ENCODE assay signal across 13 cellular contexts in genomic region chr20:33791540-33791939, GRCh38. TPM values are rescaled to one million over a fixed set of nuclear protein-coding genes. Genes with fewer than 3 reads are reported as not detected.
DNase-seq lines count a peak whose midpoint lies in the region; ATAC-seq and TF ChIP-seq lines count a peak whose summit lies in the region.
"Had no signal": no experiment of that assay in that cellular context is flagged by ENCODE, and none has a peak within 500 bp of the region (broad histone marks: within the 10 kb centered on the region; RNA-seq: fewer than 3 reads in every experiment).

No MANE protein-coding gene starts in this region.

- H2AK5ac ChIP-seq in IMR-90 (ENCODE audit: low read depth, low read length), result peak overlapping the region; percentile 17; the same call in 1 of the 2 replicates

- H3K27ac Mint-ChIP-seq in WTC11, result no peak overlapping the region
- H3K27ac Mint-ChIP-seq: CD4-positive, CD25-positive, alpha-beta regulatory T cell had no signal

- H2AFZ ChIP-seq in IMR-90 (replicated peaks; ENCODE audit: low read length, poor library complexity), result no peak overlapping the region
- H2AFZ ChIP-seq: GM23248 had no signal

- CTCF ChIA-PET in IMR-90 (lab: Yijun Ruan, JAX), result interaction anchor here (1.0 to 1.7 kb wide), 3 partner anchors 10 to 44 kb away, joined by 3 to 7 read pairs (median 5); partner anchors contain the start of gene CHMP4B
- CTCF ChIA-PET in Panc1 (lab: Charles Lee), result interaction anchor here (0.5 to 0.9 kb wide), 2 partner anchors 52 to 123 kb away, joined by 3 to 5 read pairs; no protein-coding TSS in a partner anchor
- CTCF ChIA-PET in WTC11 (lab: Charles Lee), result interaction anchor here (0.5 to 4.8 kb wide), 29 partner anchors 8 to 281 kb away, joined by 3 to 31 read pairs (median 4); partner anchors contain the start of genes CHMP4B, PXMP4 and RALY

- no peak overlapping the region for H3K14ac ChIP-seq in IMR-90 (replicated peaks; ENCODE audit: low read depth, low read length)

- no peak overlapping the region for H2BK20ac ChIP-seq in IMR-90 (ENCODE audit: low read depth, low read length)

- H2BK120ac ChIP-seq in IMR-90 (ENCODE audit: low read depth, low read length), result no peak overlapping the region

- H3K56ac ChIP-seq in IMR-90 (ENCODE audit: extremely low read depth, insufficient read depth, low read length), result no peak overlapping the region

- H3K4me1 ChIP-seq in IMR-90 (ENCODE audit: control insufficient read depth, insufficient read depth, low read length) (peaks cover 10% of the 10 kb centered on the region), Panc1 (ENCODE audit: control insufficient read depth, insufficient read depth, low read length) (peaks cover 24% of the 10 kb centered on the region), muscle layer of colon (ENCODE audit: insufficient read depth, low read length) (peaks cover 56% of the 10 kb centered on the region), stomach smooth muscle (ENCODE audit: control insufficient read depth, insufficient read depth, low read length) (peaks cover 52% of the 10 kb centered on the region)

- DNase-seq in IMR-90 (no peak), Panc1 (ENCODE audit: low read depth, low spot score) (no peak), NCI-H748 treated with DMSO at 0.1 percent for 48 hours (lab: John Stamatoyannopoulos, UW) (no peak), EL (no peak), WTC11 (ENCODE audit: low spot score) (no peak)
- DNase-seq: COR-L47, DMS 273 treated with DMSO at 0.1 percent for 48 hours had no signal

- intact Hi-C loops in IMR-90 (cut with micrococcal nuclease) (no loop called here), Panc1 (cut with micrococcal nuclease; ENCODE audit: unreplicated experiment) (no loop called here)

- H2BK15ac ChIP-seq in IMR-90 (ENCODE audit: low read depth, low read length), result no peak overlapping the region

- TF ChIP-seq POLR2A in IMR-90 (IDR thresholded peaks at IDR 0.05; ENCODE audit: low read depth, low read length), result no peak

- no peak overlapping the region for H2AK9ac ChIP-seq in IMR-90 (replicated peaks; ENCODE audit: low read depth, low read length, poor library complexity)

- H3K4me3 Mint-ChIP-seq in WTC11, result no peak overlapping the region
- H3K4me3 Mint-ChIP-seq: CD8-positive, alpha-beta memory T cell had no signal

- H3K18ac ChIP-seq in IMR-90 (ENCODE audit: low read depth, low read length), result no peak overlapping the region

- H4K91ac ChIP-seq in IMR-90 (ENCODE audit: insufficient read depth, low read depth, low read length), result no peak overlapping the region

- H3K79me1 ChIP-seq in IMR-90 (ENCODE audit: low read depth in 1 of 2, low read length in 2 of 2), result no peaks in the 10 kb centered on the region; a peak in 1 of 4 replicates

- no peak overlapping the region for H3K4me2 ChIP-seq in IMR-90 (ENCODE audit: low read depth, low read length)

- WGBS in IMR-90 (ENCODE audit: extremely low coverage in 2 of 2, insufficient read length in 1 of 2), 2 experiments, result 90% methylated on average over 4 of the region's 9 CpGs; no CpG with 5 or more reads in 1 of the 2 experiments

- TF ChIP-seq CTCF in IMR-90 (conservative IDR thresholded peaks at IDR 0.05; ENCODE audit: low read depth, low read length) (no peak), Panc1 (IDR thresholded peaks at IDR 0.05) (no peak), WTC11 (IDR thresholded peaks at IDR 0.05) (no peak)

- POLR2A ChIA-PET in IMR-90 (lab: Charles Lee; ENCODE audit: unreplicated experiment) (interaction anchor here (0.6 kb wide), 1 partner anchor 22 kb away, joined by 3 read pairs; no protein-coding TSS in a partner anchor), Panc1 (lab: Charles Lee) (interaction anchor here (0.7 kb wide), 1 partner anchor 202 kb away, joined by 3 read pairs; no protein-coding TSS in a partner anchor), WTC11 (lab: Charles Lee) (interaction anchor here (1.5 kb wide), 1 partner anchor 19 kb away, joined by 5 read pairs; the partner anchor contains the start of gene CHMP4B)

- H3K9me3 ChIP-seq in IMR-90 (ENCODE audit: control insufficient read depth, insufficient read depth, low read length) (no peaks in the 10 kb centered on the region), Panc1 (ENCODE audit: control insufficient read depth, insufficient read depth, low read depth, low read length) (no peaks in the 10 kb centered on the region), muscle layer of colon (ENCODE audit: low read length) (no peaks in the 10 kb centered on the region), stomach smooth muscle (ENCODE audit: control insufficient read depth in 2 of 2, low read length in 2 of 2) (no peaks in the 10 kb centered on the region)
- H3K9me3 ChIP-seq: BE2C had no signal

- H3K9me1 ChIP-seq in IMR-90 (ENCODE audit: insufficient read depth, low read length), result no peaks in the 10 kb centered on the region

- peaks cover 14% of the 10 kb centered on the region; the same call in 1 of the 2 replicates for H4K20me1 ChIP-seq in IMR-90 (ENCODE audit: insufficient read depth, low read length)

- no peak overlapping the region for H3K23ac ChIP-seq in IMR-90 (ENCODE audit: low read depth, low read length)

- H2BK5ac ChIP-seq in IMR-90 (ENCODE audit: low read depth, low read length, poor library complexity, severe bottlenecking), result no peak overlapping the region

- H3K4ac ChIP-seq in IMR-90 (ENCODE audit: low read depth, low read length), result no peak overlapping the region

- no peak overlapping the region for H3K27ac ChIP-seq in IMR-90 (ENCODE audit: insufficient read depth, low read length)
- H3K27ac ChIP-seq in Panc1 (ENCODE audit: low read length), result no peak overlapping the region
- peak overlapping the region; percentile 3 for H3K27ac ChIP-seq in muscle layer of colon (ENCODE audit: low read depth, low read length)
- H3K27ac ChIP-seq in stomach smooth muscle (ENCODE audit: low read length), result peak overlapping the region; percentile 94
- H3K27ac ChIP-seq: GM23248 had no signal

- H3K27me3 ChIP-seq in IMR-90 (ENCODE audit: control insufficient read depth, insufficient read depth, low read length) (no peaks in the 10 kb centered on the region), Panc1 (ENCODE audit: control insufficient read depth, insufficient read depth, low read length) (no peaks in the 10 kb centered on the region), muscle layer of colon (ENCODE audit: control insufficient read depth in 1 of 2, insufficient read depth in 2 of 2, low read length in 2 of 2) (no peaks in the 10 kb centered on the region), stomach smooth muscle (ENCODE audit: control insufficient read depth in 1 of 2, insufficient read depth in 2 of 2, low read length in 2 of 2) (no peaks in the 10 kb centered on the region)
- H3K27me3 ChIP-seq: BE2C had no signal

- dilution Hi-C loops in IMR-90 (cut with HindIII; ENCODE audit: low sequenced_read_pairs, unreplicated experiment), result no loop called here

- H3K4me1 Mint-ChIP-seq in WTC11, result peaks cover 8% of the 10 kb centered on the region

- H4K8ac ChIP-seq in IMR-90 (ENCODE audit: low read depth in 2 of 2, low read length in 2 of 2), result no peak overlapping the region

- BruUV-seq in IMR-90 (replicated peaks; lab: Mats Ljungman, UMichigan) (no TSS peak), Panc1 (replicated peaks; lab: Mats Ljungman, UMichigan) (no TSS peak)

- ATAC-seq in IMR-90 (ENCODE audit: low read depth), result no peak
- peak; percentile 14; the same call in 1 of the 2 replicates for ATAC-seq in Panc1
- ATAC-seq in WTC11, result no peak

- no peaks in the 10 kb centered on the region for H3K9me3 Mint-ChIP-seq in WTC11
- H3K9me3 Mint-ChIP-seq: CD4-positive, CD25-positive, alpha-beta regulatory T cell; CD8-positive, alpha-beta memory T cell had no signal

- no peak for TF ChIP-seq RAD21 in IMR-90 (IDR thresholded peaks at IDR 0.05; ENCODE audit: low read length)

- H3K4me3 ChIP-seq in IMR-90 (ENCODE audit: insufficient read depth, low read depth, low read length) (no peak overlapping the region), Panc1 (ENCODE audit: low read depth in 2 of 2, low read length in 2 of 2) (no peak overlapping the region), muscle layer of colon (ENCODE audit: low read depth in 1 of 2, low read length in 2 of 2) (no peak overlapping the region), stomach smooth muscle (ENCODE audit: low read length in 2 of 2) (no peak overlapping the region)
- H3K4me3 ChIP-seq: GM23248 had no signal

- no peaks in the 10 kb centered on the region for H3K36me3 Mint-ChIP-seq in WTC11

- H3K36me3 ChIP-seq in IMR-90 (ENCODE audit: control insufficient read depth, insufficient read depth, low read length) (peaks cover 1% of the 10 kb centered on the region; the same call in 1 of the 2 replicates), Panc1 (ENCODE audit: control insufficient read depth, insufficient read depth, low read length) (no peaks in the 10 kb centered on the region), muscle layer of colon (ENCODE audit: insufficient read depth, low read length) (no peaks in the 10 kb centered on the region), stomach smooth muscle (ENCODE audit: control insufficient read depth in 2 of 2, insufficient read depth in 2 of 2, low read length in 2 of 2) (peaks cover 0 to 2% of the 10 kb centered on the region in 2 donors)
- H3K36me3 ChIP-seq: BE2C had no signal

- H3K27me3 Mint-ChIP-seq in WTC11 (ENCODE audit: low read depth), result no peaks in the 10 kb centered on the region
- H3K27me3 Mint-ChIP-seq: CD4-positive, CD25-positive, alpha-beta regulatory T cell; CD8-positive, alpha-beta memory T cell had no signal

- no peak overlapping the region for H3K9ac ChIP-seq in IMR-90 (ENCODE audit: low read depth, low read length)
- H3K9ac ChIP-seq in muscle layer of colon (ENCODE audit: low read length), result no peak overlapping the region
- no peak overlapping the region for H3K9ac ChIP-seq in stomach smooth muscle (ENCODE audit: low read length in 2 of 2)
- H3K9ac ChIP-seq: GM23248 had no signal

- in situ Hi-C loops in IMR-90 (cut with MboI; ENCODE audit: low sequenced_read_pairs), result no loop called here
- in situ Hi-C loops in Panc1 (cut with HindIII; ENCODE audit: low pct_unique_long_range_greater_than_20kb, low sequenced_read_pairs), result no loop called here

- no peak overlapping the region for H4K5ac ChIP-seq in IMR-90 (ENCODE audit: low read depth, low read length)

RNA-seq across cellular contexts. Expression of gene CHMP4B, which starts 19.6 kb away (rescaled TPM):
- 30.3 and 40.5 TPM in 2 replicates for total RNA-seq in IMR-90 (2012; rRNA removed)
- 84.7 and 94.8 TPM in 2 replicates for polyA plus RNA-seq in IMR-90 (2012; rRNA removed)
- polyA plus RNA-seq in IMR-90 (2012; cell fraction: cytosol; rRNA removed), result 61.9 and 77.0 TPM in 2 replicates
- 11.4 and 40.7 TPM in 2 replicates for polyA plus RNA-seq in IMR-90 (2012; cell fraction: nucleus; rRNA removed; ENCODE audit: low replicate concordance)
- 87.5 TPM for total RNA-seq in Panc1 (2021; ENCODE audit: unreplicated experiment)
- 148 TPM for polyA plus RNA-seq in Panc1 (2012; ENCODE audit: insufficient read length)
- 65.4 to 72.5 TPM (median 66.1 TPM) in 3 replicates for total RNA-seq in WTC11 (2021)

RNA-seq across cellular contexts. Expression of gene ZNF341, which starts 59.7 kb away (rescaled TPM):
- 1.1 TPM in 2 replicates for total RNA-seq in IMR-90 (2012; rRNA removed)
- polyA plus RNA-seq in IMR-90 (2012; rRNA removed), result 3.4 TPM in 2 replicates
- polyA plus RNA-seq in IMR-90 (2012; cell fraction: cytosol; rRNA removed), result 2.0 and 2.9 TPM in 2 replicates
- polyA plus RNA-seq in IMR-90 (2012; cell fraction: nucleus; rRNA removed; ENCODE audit: low replicate concordance), result 7.7 and 17.8 TPM in 2 replicates
- 7.7 TPM for total RNA-seq in Panc1 (2021; ENCODE audit: unreplicated experiment)
- polyA plus RNA-seq in Panc1 (2012; ENCODE audit: insufficient read length), result 7.7 TPM
- total RNA-seq in WTC11 (2021), result 7.8 to 9.6 TPM (median 8.0 TPM) in 3 replicates

Comparison
In these comparisons a context has a peak if more than half of its experiments do, and no peak if none do; other contexts are left out.
1. H3K27ac ChIP-seq: peak in muscle layer of colon (single experiment) and stomach smooth muscle (single experiment); none in IMR-90 (single experiment) and Panc1 (single experiment).